Comparison of ENCODE assay signal across 9 cellular contexts in genomic region chr1:152623203-152623844, GRCh38. TPM values are rescaled to one million over a fixed set of nuclear protein-coding genes. Genes with fewer than 3 reads are reported as not detected.
DNase-seq lines count a peak whose midpoint lies in the region; ATAC-seq and TF ChIP-seq lines count a peak whose summit lies in the region.
"Had no signal": no experiment of that assay in that cellular context is flagged by ENCODE, and none has a peak within 500 bp of the region (broad histone marks: within the 10 kb centered on the region; RNA-seq: fewer than 3 reads in every experiment).

No MANE protein-coding gene starts in this region.

- no peak for ATAC-seq in GM18858 (IDR thresholded peaks at IDR 0.05; ENCODE audit: unreplicated experiment)

- no peak for TF ChIP-seq EP300 in ovary (IDR thresholded peaks at IDR 0.05)

- DNase-seq in Daoy (ENCODE audit: low read depth) (peak; percentile 16), H4 (ENCODE audit: low spot score) (peak; percentile 1), UCSD-AML1 (lab: John Stamatoyannopoulos, UW; ENCODE audit: unreplicated experiment) (peak; percentile 46), ovary (peak in 3 of 5 donors; percentile 37 to 54 (median 41)), NCI-H2227 (lab: John Stamatoyannopoulos, UW; ENCODE audit: unreplicated experiment) (no peak), pons (ENCODE audit: low spot score) (no peak)

- peak overlapping the region in 1 of 2 donors; percentile 61 for H3K27ac ChIP-seq in ovary

- H3K4me1 ChIP-seq in ovary (ENCODE audit: insufficient read depth), result peaks cover 12% of the 10 kb centered on the region

- no peaks in the 10 kb centered on the region for H3K36me3 ChIP-seq in ovary

- H3K4me3 ChIP-seq in ovary, result no peak overlapping the region

- TF ChIP-seq POLR2A in ovary (IDR thresholded peaks at IDR 0.05), result no peak

- TF ChIP-seq CTCF in ovary (IDR thresholded peaks at IDR 0.05), result no peak

- H3K27me3 ChIP-seq in ovary, result no peaks in the 10 kb centered on the region

- no peaks in the 10 kb centered on the region for H3K9me3 ChIP-seq in ovary

- 29 to 36% (median 33%) methylated on average over 29 of the region's 29 CpGs for WGBS in ovary, 3 donors

- intact Hi-C loops in ovary (cut with DNase I), result no loop called here

RNA-seq across cellular contexts. Expression of gene LCE3A, which starts 0.4 kb away (rescaled TPM):
- total RNA-seq in Daoy (2014; rRNA removed; shearing (Covaris generic)), result not detected in 2 replicates
- not detected in 2 replicates for total RNA-seq in H4 (2014; rRNA removed; shearing (Covaris generic))
- total RNA-seq in ovary, result not detected
- not detected for polyA plus RNA-seq in ovary
- total RNA-seq: HT-29, omental fat pad had no signal

RNA-seq across cellular contexts. Expression of gene LCE3B, which starts 9.7 kb away (rescaled TPM):
- not detected in 2 replicates for total RNA-seq in Daoy (2014; rRNA removed; shearing (Covaris generic))
- total RNA-seq in H4 (2014; rRNA removed; shearing (Covaris generic)), result not detected in 2 replicates
- not detected for total RNA-seq in ovary
- polyA plus RNA-seq in ovary, result not detected
- total RNA-seq: HT-29, omental fat pad had no signal

RNA-seq across cellular contexts. Expression of gene LCE3C, which starts 23.3 kb away (rescaled TPM):
- not detected in 2 replicates for total RNA-seq in Daoy (2014; rRNA removed; shearing (Covaris generic))
- not detected in 2 replicates for total RNA-seq in H4 (2014; rRNA removed; shearing (Covaris generic))
- total RNA-seq in ovary, result not detected
- polyA plus RNA-seq in ovary, result not detected
- total RNA-seq: HT-29, omental fat pad had no signal

RNA-seq across cellular contexts. Expression of gene LCE2D, which starts 39.9 kb away (rescaled TPM):
- not detected in 2 replicates for total RNA-seq in Daoy (2014; rRNA removed; shearing (Covaris generic))
- total RNA-seq in H4 (2014; rRNA removed; shearing (Covaris generic)), result not detected in 2 replicates
- total RNA-seq in ovary, result not detected
- not detected for polyA plus RNA-seq in ovary
- total RNA-seq: HT-29, omental fat pad had no signal

RNA-seq across cellular contexts. Expression of gene LCE3D, which starts 43.0 kb away (rescaled TPM):
- total RNA-seq in Daoy (2014; rRNA removed; shearing (Covaris generic)), result not detected in 2 replicates
- total RNA-seq in H4 (2014; rRNA removed; shearing (Covaris generic)), result not detected in 2 replicates
- total RNA-seq in ovary, result not detected
- polyA plus RNA-seq in ovary, result not detected
- total RNA-seq: HT-29, omental fat pad had no signal

Comparison
In these comparisons a context has a peak if more than half of its experiments do, and no peak if none do; other contexts are left out.
1. DNase-seq: peak in Daoy (single experiment), H4 (single experiment), UCSD-AML1 (single experiment) and ovary (3 of 5); none in NCI-H2227 (single experiment) and pons (single experiment).